2 cellular contexts compared by ENCODE assay signal in the genomic region with DNA sequence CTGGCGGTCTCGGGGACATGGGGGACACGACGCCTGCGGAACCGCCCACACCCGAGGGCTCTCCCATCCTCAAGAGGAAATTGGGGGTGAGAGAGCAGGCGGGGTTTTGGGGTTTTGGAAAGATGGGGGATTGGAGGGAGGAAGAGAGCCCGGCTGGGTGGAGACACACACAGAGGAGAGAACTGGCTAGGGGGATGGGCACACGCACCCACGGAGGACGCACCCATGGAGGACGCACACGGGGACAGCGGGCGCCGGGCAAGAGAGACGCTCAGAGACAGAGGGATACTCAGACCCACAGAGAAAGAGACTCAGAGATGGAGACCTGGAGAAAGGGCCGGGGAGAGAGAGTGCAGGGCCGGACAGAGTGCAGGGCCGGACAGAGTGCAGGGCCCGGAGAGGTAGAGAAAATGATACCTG.
A peak's percentile ranks its signal among the peaks of the same experiment; 100 is the strongest.
TF ChIP-seq lines count a peak whose summit lies in the region.

No MANE protein-coding gene starts in this region.

TF ChIP-seq in GM23338, 12 proteins besides CTCF, POLR2A, EP300 and RAD21:
- no peak for TF ChIP-seq EZH2phosphoT487 (IDR thresholded peaks at IDR 0.05; ENCODE audit: unreplicated experiment)
- no peak for TF ChIP-seq NANOG (IDR thresholded peaks at IDR 0.05; ENCODE audit: borderline replicate concordance)
- TF ChIP-seq ZNF114 (CRISPR knock-in tag; IDR thresholded peaks at IDR 0.05): no peak
- no peak for TF ChIP-seq CREB1 (CRISPR knock-in tag; IDR thresholded peaks at IDR 0.05; ENCODE audit: low read depth)
- TF ChIP-seq, protein P1, sequence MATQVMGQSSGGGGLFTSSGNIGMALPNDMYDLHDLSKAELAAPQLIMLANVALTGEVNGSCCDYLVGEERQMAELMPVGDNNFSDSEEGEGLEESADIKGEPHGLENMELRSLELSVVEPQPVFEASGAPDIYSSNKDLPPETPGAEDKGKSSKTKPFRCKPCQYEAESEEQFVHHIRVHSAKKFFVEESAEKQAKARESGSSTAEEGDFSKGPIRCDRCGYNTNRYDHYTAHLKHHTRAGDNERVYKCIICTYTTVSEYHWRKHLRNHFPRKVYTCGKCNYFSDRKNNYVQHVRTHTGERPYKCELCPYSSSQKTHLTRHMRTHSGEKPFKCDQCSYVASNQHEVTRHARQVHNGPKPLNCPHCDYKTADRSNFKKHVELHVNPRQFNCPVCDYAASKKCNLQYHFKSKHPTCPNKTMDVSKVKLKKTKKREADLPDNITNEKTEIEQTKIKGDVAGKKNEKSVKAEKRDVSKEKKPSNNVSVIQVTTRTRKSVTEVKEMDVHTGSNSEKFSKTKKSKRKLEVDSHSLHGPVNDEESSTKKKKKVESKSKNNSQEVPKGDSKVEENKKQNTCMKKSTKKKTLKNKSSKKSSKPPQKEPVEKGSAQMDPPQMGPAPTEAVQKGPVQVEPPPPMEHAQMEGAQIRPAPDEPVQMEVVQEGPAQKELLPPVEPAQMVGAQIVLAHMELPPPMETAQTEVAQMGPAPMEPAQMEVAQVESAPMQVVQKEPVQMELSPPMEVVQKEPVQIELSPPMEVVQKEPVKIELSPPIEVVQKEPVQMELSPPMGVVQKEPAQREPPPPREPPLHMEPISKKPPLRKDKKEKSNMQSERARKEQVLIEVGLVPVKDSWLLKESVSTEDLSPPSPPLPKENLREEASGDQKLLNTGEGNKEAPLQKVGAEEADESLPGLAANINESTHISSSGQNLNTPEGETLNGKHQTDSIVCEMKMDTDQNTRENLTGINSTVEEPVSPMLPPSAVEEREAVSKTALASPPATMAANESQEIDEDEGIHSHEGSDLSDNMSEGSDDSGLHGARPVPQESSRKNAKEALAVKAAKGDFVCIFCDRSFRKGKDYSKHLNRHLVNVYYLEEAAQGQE (IDR thresholded peaks at IDR 0.05; ENCODE audit: unreplicated experiment): no peak

TF ChIP-seq in GM12878, 131 proteins besides CTCF, POLR2A, EP300 and RAD21:
- TF ChIP-seq WRNIP1 (IDR thresholded peaks at IDR 0.05; ENCODE audit: borderline replicate concordance, low read depth, low read length) (no peak), IRF5 (IDR thresholded peaks at IDR 0.05; ENCODE audit: borderline replicate concordance) (no peak), CHD2 (IDR thresholded peaks at IDR 0.05; ENCODE audit: borderline replicate concordance, low read depth, low read length) (no peak), CBX5 (IDR thresholded peaks at IDR 0.05; ENCODE audit: low read depth) (no peak), DPF2 (IDR thresholded peaks at IDR 0.05) (peak; percentile 17; the same call in 1 of the 2 replicates), POLR2AphosphoS2 (IDR thresholded peaks at IDR 0.05; ENCODE audit: low read depth, low read length) (no peak), LARP7 (IDR thresholded peaks at IDR 0.05) (0 out of 2 replicates have a peak, but pooled peaks have one; percentile 8), EGR1 (IDR thresholded peaks at IDR 0.05; ENCODE audit: borderline replicate concordance in 1 of 2, low read depth in 2 of 2, low read length in 2 of 2) (peak in 1 of 2 experiments; percentile 15; a peak in 1 of 3 replicates), MYC (IDR thresholded peaks at IDR 0.05; ENCODE audit: insufficient read depth, insufficient read length, insufficient replicate concordance, low read length, severe bottlenecking) (no peak), CREM (IDR thresholded peaks at IDR 0.05; ENCODE audit: low read depth) (no peak), STAT3 (IDR thresholded peaks at IDR 0.05; ENCODE audit: low read depth, low read length) (no peak), GATAD2B (conservative IDR thresholded peaks at IDR 0.05; ENCODE audit: low read depth) (no peak; the same call in none of the 2 replicates), NR2C1 (IDR thresholded peaks at IDR 0.05) (no peak), PAX5 (IDR thresholded peaks at IDR 0.05; ENCODE audit: borderline replicate concordance, low read depth, low read length) (no peak), JUNB (IDR thresholded peaks at IDR 0.05) (no peak), CBX3 (IDR thresholded peaks at IDR 0.05; ENCODE audit: borderline replicate concordance, low read depth) (no peak), EZH2 (IDR thresholded peaks at IDR 0.05; ENCODE audit: borderline replicate concordance, control insufficient read depth, low read depth, low read length) (no peak), RB1 (IDR thresholded peaks at IDR 0.05; ENCODE audit: borderline replicate concordance) (0 out of 2 replicates have a peak, but pooled peaks have one; percentile 4), NR2F1 (conservative IDR thresholded peaks at IDR 0.05) (0 out of 2 replicates have a peak, but pooled peaks have one; percentile 6)
- TF ChIP-seq, protein P2, sequence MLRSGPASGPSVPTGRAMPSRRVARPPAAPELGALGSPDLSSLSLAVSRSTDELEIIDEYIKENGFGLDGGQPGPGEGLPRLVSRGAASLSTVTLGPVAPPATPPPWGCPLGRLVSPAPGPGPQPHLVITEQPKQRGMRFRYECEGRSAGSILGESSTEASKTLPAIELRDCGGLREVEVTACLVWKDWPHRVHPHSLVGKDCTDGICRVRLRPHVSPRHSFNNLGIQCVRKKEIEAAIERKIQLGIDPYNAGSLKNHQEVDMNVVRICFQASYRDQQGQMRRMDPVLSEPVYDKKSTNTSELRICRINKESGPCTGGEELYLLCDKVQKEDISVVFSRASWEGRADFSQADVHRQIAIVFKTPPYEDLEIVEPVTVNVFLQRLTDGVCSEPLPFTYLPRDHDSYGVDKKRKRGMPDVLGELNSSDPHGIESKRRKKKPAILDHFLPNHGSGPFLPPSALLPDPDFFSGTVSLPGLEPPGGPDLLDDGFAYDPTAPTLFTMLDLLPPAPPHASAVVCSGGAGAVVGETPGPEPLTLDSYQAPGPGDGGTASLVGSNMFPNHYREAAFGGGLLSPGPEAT (IDR thresholded peaks at IDR 0.05; ENCODE audit: low read depth): no peak
- TF ChIP-seq, protein P3, sequence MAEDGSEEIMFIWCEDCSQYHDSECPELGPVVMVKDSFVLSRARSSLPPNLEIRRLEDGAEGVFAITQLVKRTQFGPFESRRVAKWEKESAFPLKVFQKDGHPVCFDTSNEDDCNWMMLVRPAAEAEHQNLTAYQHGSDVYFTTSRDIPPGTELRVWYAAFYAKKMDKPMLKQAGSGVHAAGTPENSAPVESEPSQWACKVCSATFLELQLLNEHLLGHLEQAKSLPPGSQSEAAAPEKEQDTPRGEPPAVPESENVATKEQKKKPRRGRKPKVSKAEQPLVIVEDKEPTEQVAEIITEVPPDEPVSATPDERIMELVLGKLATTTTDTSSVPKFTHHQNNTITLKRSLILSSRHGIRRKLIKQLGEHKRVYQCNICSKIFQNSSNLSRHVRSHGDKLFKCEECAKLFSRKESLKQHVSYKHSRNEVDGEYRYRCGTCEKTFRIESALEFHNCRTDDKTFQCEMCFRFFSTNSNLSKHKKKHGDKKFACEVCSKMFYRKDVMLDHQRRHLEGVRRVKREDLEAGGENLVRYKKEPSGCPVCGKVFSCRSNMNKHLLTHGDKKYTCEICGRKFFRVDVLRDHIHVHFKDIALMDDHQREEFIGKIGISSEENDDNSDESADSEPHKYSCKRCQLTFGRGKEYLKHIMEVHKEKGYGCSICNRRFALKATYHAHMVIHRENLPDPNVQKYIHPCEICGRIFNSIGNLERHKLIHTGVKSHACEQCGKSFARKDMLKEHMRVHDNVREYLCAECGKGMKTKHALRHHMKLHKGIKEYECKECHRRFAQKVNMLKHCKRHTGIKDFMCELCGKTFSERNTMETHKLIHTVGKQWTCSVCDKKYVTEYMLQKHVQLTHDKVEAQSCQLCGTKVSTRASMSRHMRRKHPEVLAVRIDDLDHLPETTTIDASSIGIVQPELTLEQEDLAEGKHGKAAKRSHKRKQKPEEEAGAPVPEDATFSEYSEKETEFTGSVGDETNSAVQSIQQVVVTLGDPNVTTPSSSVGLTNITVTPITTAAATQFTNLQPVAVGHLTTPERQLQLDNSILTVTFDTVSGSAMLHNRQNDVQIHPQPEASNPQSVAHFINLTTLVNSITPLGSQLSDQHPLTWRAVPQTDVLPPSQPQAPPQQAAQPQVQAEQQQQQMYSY (CRISPR knock-in tag; IDR thresholded peaks at IDR 0.05): no peak
- TF ChIP-seq, protein P4, sequence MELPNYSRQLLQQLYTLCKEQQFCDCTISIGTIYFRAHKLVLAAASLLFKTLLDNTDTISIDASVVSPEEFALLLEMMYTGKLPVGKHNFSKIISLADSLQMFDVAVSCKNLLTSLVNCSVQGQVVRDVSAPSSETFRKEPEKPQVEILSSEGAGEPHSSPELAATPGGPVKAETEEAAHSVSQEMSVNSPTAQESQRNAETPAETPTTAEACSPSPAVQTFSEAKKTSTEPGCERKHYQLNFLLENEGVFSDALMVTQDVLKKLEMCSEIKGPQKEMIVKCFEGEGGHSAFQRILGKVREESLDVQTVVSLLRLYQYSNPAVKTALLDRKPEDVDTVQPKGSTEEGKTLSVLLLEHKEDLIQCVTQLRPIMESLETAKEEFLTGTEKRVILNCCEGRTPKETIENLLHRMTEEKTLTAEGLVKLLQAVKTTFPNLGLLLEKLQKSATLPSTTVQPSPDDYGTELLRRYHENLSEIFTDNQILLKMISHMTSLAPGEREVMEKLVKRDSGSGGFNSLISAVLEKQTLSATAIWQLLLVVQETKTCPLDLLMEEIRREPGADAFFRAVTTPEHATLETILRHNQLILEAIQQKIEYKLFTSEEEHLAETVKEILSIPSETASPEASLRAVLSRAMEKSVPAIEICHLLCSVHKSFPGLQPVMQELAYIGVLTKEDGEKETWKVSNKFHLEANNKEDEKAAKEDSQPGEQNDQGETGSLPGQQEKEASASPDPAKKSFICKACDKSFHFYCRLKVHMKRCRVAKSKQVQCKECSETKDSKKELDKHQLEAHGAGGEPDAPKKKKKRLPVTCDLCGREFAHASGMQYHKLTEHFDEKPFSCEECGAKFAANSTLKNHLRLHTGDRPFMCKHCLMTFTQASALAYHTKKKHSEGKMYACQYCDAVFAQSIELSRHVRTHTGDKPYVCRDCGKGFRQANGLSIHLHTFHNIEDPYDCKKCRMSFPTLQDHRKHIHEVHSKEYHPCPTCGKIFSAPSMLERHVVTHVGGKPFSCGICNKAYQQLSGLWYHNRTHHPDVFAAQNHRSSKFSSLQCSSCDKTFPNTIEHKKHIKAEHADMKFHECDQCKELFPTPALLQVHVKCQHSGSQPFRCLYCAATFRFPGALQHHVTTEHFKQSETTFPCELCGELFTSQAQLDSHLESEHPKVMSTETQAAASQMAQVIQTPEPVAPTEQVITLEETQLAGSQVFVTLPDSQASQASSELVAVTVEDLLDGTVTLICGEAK (IDR thresholded peaks at IDR 0.05; ENCODE audit: borderline replicate concordance): no peak
- TF ChIP-seq, protein P5, sequence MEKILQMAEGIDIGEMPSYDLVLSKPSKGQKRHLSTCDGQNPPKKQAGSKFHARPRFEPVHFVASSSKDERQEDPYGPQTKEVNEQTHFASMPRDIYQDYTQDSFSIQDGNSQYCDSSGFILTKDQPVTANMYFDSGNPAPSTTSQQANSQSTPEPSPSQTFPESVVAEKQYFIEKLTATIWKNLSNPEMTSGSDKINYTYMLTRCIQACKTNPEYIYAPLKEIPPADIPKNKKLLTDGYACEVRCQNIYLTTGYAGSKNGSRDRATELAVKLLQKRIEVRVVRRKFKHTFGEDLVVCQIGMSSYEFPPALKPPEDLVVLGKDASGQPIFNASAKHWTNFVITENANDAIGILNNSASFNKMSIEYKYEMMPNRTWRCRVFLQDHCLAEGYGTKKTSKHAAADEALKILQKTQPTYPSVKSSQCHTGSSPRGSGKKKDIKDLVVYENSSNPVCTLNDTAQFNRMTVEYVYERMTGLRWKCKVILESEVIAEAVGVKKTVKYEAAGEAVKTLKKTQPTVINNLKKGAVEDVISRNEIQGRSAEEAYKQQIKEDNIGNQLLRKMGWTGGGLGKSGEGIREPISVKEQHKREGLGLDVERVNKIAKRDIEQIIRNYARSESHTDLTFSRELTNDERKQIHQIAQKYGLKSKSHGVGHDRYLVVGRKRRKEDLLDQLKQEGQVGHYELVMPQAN (conservative IDR thresholded peaks at IDR 0.05): no peak
